Comparison of ENCODE assay signal across 13 cellular contexts in the genomic region with DNA sequence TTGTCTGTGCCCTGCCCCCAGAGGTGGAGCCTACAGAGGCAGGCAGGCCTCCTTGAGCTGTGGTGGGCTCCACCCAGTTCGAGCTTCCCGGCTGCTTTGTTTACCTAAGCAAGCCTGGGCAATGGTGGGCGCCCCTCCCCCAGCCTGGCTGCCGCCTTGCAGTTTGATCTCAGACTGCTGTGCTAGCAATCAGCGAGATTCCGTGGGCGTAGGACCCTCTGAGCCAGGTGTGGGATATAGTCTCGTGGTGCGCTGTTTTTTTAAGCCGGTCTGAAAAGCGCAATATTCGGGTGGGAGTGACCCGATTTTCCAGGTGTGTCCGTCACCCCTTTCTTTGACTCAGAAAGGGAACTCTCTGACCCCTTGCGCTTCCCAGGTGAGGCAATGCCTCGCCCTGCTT. TPM values are rescaled to one million over a fixed set of nuclear protein-coding genes. Genes with fewer than 3 reads are reported as not detected.
A peak's percentile ranks its signal among the peaks of the same experiment; 100 is the strongest.
DNase-seq lines count a peak whose midpoint lies in the region; ATAC-seq and TF ChIP-seq lines count a peak whose summit lies in the region.
"Not testable (repeated sequence)": the region's sequence is repeated elsewhere in the genome, so short reads cannot be mapped to it uniquely, and the experiment has no call there.
"Had no signal": no experiment of that assay in that cellular context is flagged by ENCODE, and none has a peak within 500 bp of the region (broad histone marks: within the 10 kb centered on the region; RNA-seq: fewer than 3 reads in every experiment).

No MANE protein-coding gene starts in this region.

- POLR2A ChIA-PET in Caco-2 (lab: Charles Lee); HEK293 (lab: Yijun Ruan, JAX); RWPE1 (lab: Yijun Ruan, JAX; ENCODE audit: low non-redundant PET); WTC11 (lab: Charles Lee): not testable (repeated sequence)

- CTCF ChIA-PET in Caco-2 (lab: Charles Lee); HEK293 (lab: Yijun Ruan, JAX); RWPE1 (lab: Yijun Ruan, JAX); WTC11 (lab: Charles Lee): not testable (repeated sequence)

- not testable (repeated sequence) for TF ChIP-seq CTCF in Caco-2 (IDR thresholded peaks at IDR 0.05; ENCODE audit: insufficient read depth in 1 of 2, low read depth in 1 of 2, low read length in 1 of 2, severe bottlenecking in 1 of 2, unreplicated experiment in 1 of 2); HEK293 (tag by site-specific recombination; IDR thresholded peaks at IDR 0.05); RWPE1 (conservative IDR thresholded peaks at IDR 0.05; ENCODE audit: low read depth); WTC11 (IDR thresholded peaks at IDR 0.05); endodermal cell (conservative IDR thresholded peaks at IDR 0.05); fibroblast of villous mesenchyme (IDR thresholded peaks at IDR 0.05; ENCODE audit: insufficient read depth, low read depth, low read length); nephron (IDR thresholded peaks at IDR 0.05; ENCODE audit: unreplicated experiment in 3 of 3); osteocyte (IDR thresholded peaks at IDR 0.05)

- not testable (repeated sequence) for H3K27me3 ChIP-seq in Caco-2 (replicated peaks; ENCODE audit: control insufficient read depth, insufficient read depth, low read length); endodermal cell (ENCODE audit: control insufficient read depth, insufficient read depth, low read length, poor library complexity, severe bottlenecking)

- H3K36me3 Mint-ChIP-seq in Caco-2 (ENCODE audit: insufficient read depth, unreplicated experiment); WTC11; nephron (ENCODE audit: low read depth); osteocyte (ENCODE audit: unreplicated experiment): not testable (repeated sequence)
- H3K36me3 Mint-ChIP-seq in endodermal cell (ENCODE audit: low read depth): peaks cover 49% of the 10 kb centered on the region

- not testable (repeated sequence) for ATAC-seq in WTC11

- BruUV-seq in Caco-2 (replicated peaks; lab: Mats Ljungman, UMichigan): not testable (repeated sequence)

- not testable (repeated sequence) for H3K9me3 Mint-ChIP-seq in Caco-2 (ENCODE audit: unreplicated experiment); WTC11; endodermal cell; nephron; osteocyte (ENCODE audit: unreplicated experiment)

- not testable (repeated sequence) for H3K4me1 Mint-ChIP-seq in Caco-2 (ENCODE audit: low read depth, unreplicated experiment); nephron; osteocyte (ENCODE audit: unreplicated experiment)
- H3K4me1 Mint-ChIP-seq in WTC11 (peaks cover 14% of the 10 kb centered on the region), endodermal cell (peaks cover 17% of the 10 kb centered on the region)

- WGBS in endodermal cell (ENCODE audit: insufficient coverage in 1 of 2, insufficient read length in 1 of 2), 2 experiments: 79 to 95% methylated on average over 4 to 12 of the region's 16 CpGs

- not testable (repeated sequence) for H3K27ac ChIP-seq in HEK293 (ENCODE audit: extremely low read depth, low read depth, low read length); endodermal cell (ENCODE audit: low read depth, low read length)
- peak overlapping the region; percentile 81 for H3K27ac ChIP-seq in RWPE1

- H3K36me3 ChIP-seq in Caco-2 (ENCODE audit: control insufficient read depth, insufficient read depth, low read length); HEK293 (ENCODE audit: control insufficient read depth in 2 of 2, insufficient read depth in 1 of 2, low read length in 2 of 2): not testable (repeated sequence)
- H3K36me3 ChIP-seq in endodermal cell (ENCODE audit: control insufficient read depth, insufficient read depth, low read length): peaks cover 37% of the 10 kb centered on the region

- H3K4me3 Mint-ChIP-seq in Caco-2 (ENCODE audit: unreplicated experiment) (peak overlapping the region; percentile 63), WTC11 (peak overlapping the region; percentile 57), endodermal cell (peak overlapping the region; percentile 32), nephron (peak overlapping the region in 2 of 3 experiments; percentile 45 to 67), osteocyte (ENCODE audit: unreplicated experiment) (peak overlapping the region; percentile 61)

- H3K9me3 ChIP-seq in Caco-2; HEK293 (ENCODE audit: control insufficient read depth, insufficient read depth, low read depth, low read length); endodermal cell (ENCODE audit: control insufficient read depth, low read length): not testable (repeated sequence)

- peaks cover 11% of the 10 kb centered on the region; the same call in 1 of the 2 replicates for H3K4me1 ChIP-seq in Caco-2
- H3K4me1 ChIP-seq in HEK293 (ENCODE audit: control insufficient read depth, insufficient read depth, low read length); endodermal cell (ENCODE audit: control insufficient read depth, insufficient read depth, low read length): not testable (repeated sequence)

- not testable (repeated sequence) for H3K9ac ChIP-seq in endodermal cell (ENCODE audit: extremely low read depth, low read length, poor library complexity, severe bottlenecking)

- intact Hi-C loops in Caco-2 (cut with micrococcal nuclease; ENCODE audit: unreplicated experiment): not testable (repeated sequence)

- H3K27ac Mint-ChIP-seq in Caco-2 (ENCODE audit: unreplicated experiment): peak overlapping the region; percentile 60
- 0 out of 2 replicates have a peak overlapping the region, but pooled peaks have one; percentile 27 for H3K27ac Mint-ChIP-seq in WTC11
- H3K27ac Mint-ChIP-seq in endodermal cell: peak overlapping the region; percentile 82
- H3K27ac Mint-ChIP-seq in nephron; osteocyte (ENCODE audit: unreplicated experiment): not testable (repeated sequence)

- not testable (repeated sequence) for H3K27me3 Mint-ChIP-seq in Caco-2 (ENCODE audit: insufficient read depth, unreplicated experiment); WTC11 (ENCODE audit: low read depth); endodermal cell (ENCODE audit: insufficient read depth); nephron (ENCODE audit: low read depth); osteocyte (ENCODE audit: unreplicated experiment)

- H3K4me3 ChIP-seq in Caco-2 (ENCODE audit: low read depth, low read length) (peak overlapping the region; percentile 31), fibroblast of villous mesenchyme (ENCODE audit: low read depth, low read length) (peak overlapping the region; percentile 37)
- H3K4me3 ChIP-seq in HEK293 (ENCODE audit: low read depth, low read length); endodermal cell (ENCODE audit: low read length): not testable (repeated sequence)

- not testable (repeated sequence) for DNase-seq in Caco-2; RWPE1 (ENCODE audit: low spot score); WTC11 (ENCODE audit: low spot score); endodermal cell; fibroblast of villous mesenchyme (ENCODE audit: low read depth); osteocyte (ENCODE audit: extremely low spot score, unreplicated experiment)

TF ChIP-seq in HEK293, 187 proteins besides CTCF, POLR2A, EP300 and RAD21:
- TF ChIP-seq EGR2 (tag by site-specific recombination; IDR thresholded peaks at IDR 0.05; ENCODE audit: low read depth) (peak; percentile 79), ZFP69B (tag by site-specific recombination; IDR thresholded peaks at IDR 0.05) (0 out of 2 replicates have a peak, but pooled peaks have one; percentile 16), ZFHX2 (tag by site-specific recombination; conservative IDR thresholded peaks at IDR 0.05) (peak; percentile 38), ZNF341 (tag by site-specific recombination; IDR thresholded peaks at IDR 0.05; ENCODE audit: low read depth) (peak; percentile 17; the same call in 1 of the 2 replicates), YY1 (tag by site-specific recombination; IDR thresholded peaks at IDR 0.05) (peak; percentile 50)

RNA-seq across cellular contexts. Expression of gene SHISAL2B, which starts 24.2 kb away (rescaled TPM):
- total RNA-seq in Caco-2 (2022): not detected in 2 replicates
- 11.1 to 15.2 TPM (median 14.8 TPM) in 3 replicates for total RNA-seq in WTC11 (2021)
- total RNA-seq in endodermal cell: 100 to 1,000 TPM; 112 to 143 TPM
- 12.9 TPM for polyA plus RNA-seq in endodermal cell (2013, experiment 1 of 2)
- polyA plus RNA-seq in endodermal cell (2013, experiment 2 of 2): 13.5 TPM
- total RNA-seq in fibroblast of villous mesenchyme: not detected in 2 replicates
- not detected in 2 replicates for total RNA-seq in osteocyte
- total RNA-seq: A172; A673; CD4-positive, alpha-beta memory T cell; HFFc6 had no signal
- polyA plus RNA-seq: BJ; CD4-positive, alpha-beta memory T cell had no signal

RNA-seq across cellular contexts. Expression of gene SREK1IP1, which starts 54.0 kb away (rescaled TPM):
- total RNA-seq in Caco-2 (2022) (21.7 and 21.9 TPM in 2 replicates), WTC11 (2021) (24.3 to 26.5 TPM (median 26.2 TPM) in 3 replicates), endodermal cell (10 to 100 TPM; 51.6 to 55.1 TPM), fibroblast of villous mesenchyme (9.0 and 12.5 TPM in 2 replicates), osteocyte (17.9 and 20.2 TPM in 2 replicates)
- 18.7 TPM for polyA plus RNA-seq in endodermal cell (2013, experiment 1 of 2)
- 22.5 TPM for polyA plus RNA-seq in endodermal cell (2013, experiment 2 of 2)

RNA-seq across cellular contexts. Expression of gene CWC27, which starts 54.2 kb away (rescaled TPM):
- 32.9 TPM in 2 replicates for total RNA-seq in Caco-2 (2022)
- 39.2 to 42.7 TPM (median 40.5 TPM) in 3 replicates for total RNA-seq in WTC11 (2021)
- total RNA-seq in endodermal cell: 10 to 100 TPM; 69.1 to 74.8 TPM
- 42.1 TPM for polyA plus RNA-seq in endodermal cell (2013, experiment 1 of 2)
- 45.0 TPM for polyA plus RNA-seq in endodermal cell (2013, experiment 2 of 2)
- 13.2 and 16.0 TPM in 2 replicates for total RNA-seq in fibroblast of villous mesenchyme
- total RNA-seq in osteocyte: 20.6 and 24.7 TPM in 2 replicates

Comparison
In these comparisons a context has a peak if more than half of its experiments do, and no peak if none do; other contexts are left out.
1. RNA of gene SHISAL2B, which starts 24.2 kb away (total RNA-seq): 112 to 143 TPM in endodermal cell and 11.1 to 15.2 TPM in WTC11; not detected in Caco-2, not detected in fibroblast of villous mesenchyme and not detected in osteocyte; every median in the first group is over 10 times any median in the second.
2. Peak in every context shown above with its lines, with median percentiles within 50 percentile points of each other: H3K4me3 Mint-ChIP-seq.